Comparison of ENCODE assay signal across 9 cellular contexts in genomic region chr3:149180057-149180573, GRCh38. TPM values are rescaled to one million over a fixed set of nuclear protein-coding genes. Genes with fewer than 3 reads are reported as not detected.
DNase-seq lines count a peak whose midpoint lies in the region; ATAC-seq and TF ChIP-seq lines count a peak whose summit lies in the region.
"Had no signal": no experiment of that assay in that cellular context is flagged by ENCODE, and none has a peak within 500 bp of the region (broad histone marks: within the 10 kb centered on the region; RNA-seq: fewer than 3 reads in every experiment).

No MANE protein-coding gene starts in this region.

- peaks cover 4 to 74% (median 70%) of the 10 kb centered on the region in 4 donors for H3K36me3 ChIP-seq in liver (ENCODE audit: control insufficient read depth in 4 of 4, insufficient read depth in 3 of 4, low read depth in 1 of 4, low read length in 3 of 4)

- H3K27me3 ChIP-seq in liver (ENCODE audit: control insufficient read depth in 4 of 4, insufficient read depth in 4 of 4, low read length in 3 of 4) = no peaks in the 10 kb centered on the region

- DNase-seq in A172 (ENCODE audit: low spot score) (peak; percentile 99), LNCaP clone FGC (ENCODE audit: low read depth) (peak; percentile 63), cardiac fibroblast (ENCODE audit: low read depth in 2 of 2) (peak; percentile 100), SKM-1 (lab: John Stamatoyannopoulos, UW; ENCODE audit: unreplicated experiment) (no peak), NCI-H146 treated with DMSO at 0.1 percent for 48 hours (lab: John Stamatoyannopoulos, UW; ENCODE audit: unreplicated experiment) (no peak)
- no peak for DNase-seq in activated CD4-positive, alpha-beta T cell treated with anti-CD3 and anti-CD28 coated beads, Interleukin-2, amount 50 U/mL, for 1 hour
- DNase-seq: Karpas-422 had no signal

- peak overlapping the region; percentile 55 to 77 for H3K27ac ChIP-seq in liver (ENCODE audit: low read depth in 1 of 2, low read length in 2 of 2)

- H3K4me3 ChIP-seq in LNCaP clone FGC (ENCODE audit: low read depth, low read length) = no peak overlapping the region
- no peak overlapping the region for H3K4me3 ChIP-seq in cardiac fibroblast (replicated peaks in 1 of 2; ENCODE audit: low read depth in 2 of 2, low read length in 2 of 2)
- H3K4me3 ChIP-seq in liver (ENCODE audit: low read depth in 1 of 3, low read length in 3 of 3) = no peak overlapping the region

- no peak for ATAC-seq in activated CD4-positive, CD25-positive, alpha-beta regulatory T cell treated with anti-CD3 and anti-CD28 coated beads, Interleukin-2, amount 50 U/mL, for 24 hours

- no peaks in the 10 kb centered on the region for H3K4me1 ChIP-seq in liver (ENCODE audit: control insufficient read depth in 4 of 4, insufficient read depth in 4 of 4, low read length in 3 of 4)

- TF ChIP-seq CTCF in LNCaP clone FGC (IDR thresholded peaks at IDR 0.05; ENCODE audit: control insufficient read depth, extremely low read depth, insufficient read depth) = no peak
- TF ChIP-seq CTCF in cardiac fibroblast (IDR thresholded peaks at IDR 0.05; ENCODE audit: low read depth, low read length) = no peak
- no peak for TF ChIP-seq CTCF in liver (IDR thresholded peaks at IDR 0.05; ENCODE audit: low read depth, low read length, missing input control)

- 52% methylated on average over 7 of the region's 7 CpGs for WGBS in liver

- TF ChIP-seq RAD21 in liver (IDR thresholded peaks at IDR 0.05) = peak in 1 of 2 donors; percentile 6

- no peaks in the 10 kb centered on the region for H3K9me3 ChIP-seq in liver (ENCODE audit: control insufficient read depth in 4 of 4, low read length in 3 of 4)

- H3K9ac ChIP-seq in liver (ENCODE audit: low read depth in 1 of 2, low read length in 2 of 2) = no peak overlapping the region

TF ChIP-seq in liver, 16 proteins besides CTCF, POLR2A, EP300 and RAD21:
- peak in 1 of 2 donors; percentile 16 for TF ChIP-seq HNF4A (conservative IDR thresholded peaks at IDR 0.05)
- TF ChIP-seq NR2F2 (IDR thresholded peaks at IDR 0.05) = peak; percentile 59
- no peak for TF ChIP-seq ZBTB33 (IDR thresholded peaks at IDR 0.05)
- TF ChIP-seq JUND (IDR thresholded peaks at IDR 0.05) = peak; percentile 22 to 79
- no peak for TF ChIP-seq FOXA2 (IDR thresholded peaks at IDR 0.05)

RNA-seq across cellular contexts. Expression of gene CP, which starts 41.5 kb away (rescaled TPM):
- not detected in 2 replicates for total RNA-seq in A172 (2014; rRNA removed; shearing (Covaris generic))
- total RNA-seq in liver = 1,000 to 10,000 TPM; 1,260 to 1,748 TPM
- polyA plus RNA-seq in liver = 1,000 to 10,000 TPM in 1 of 2 donors, 100 to 1,000 TPM in 1; 565 to 1,294 TPM

RNA-seq across cellular contexts. Expression of gene HPS3, which starts 50.7 kb away (rescaled TPM):
- 39.3 and 42.0 TPM in 2 replicates for total RNA-seq in A172 (2014; rRNA removed; shearing (Covaris generic))
- 1 to 10 TPM; 6.5 to 9.9 TPM for total RNA-seq in liver
- 1 to 10 TPM; 4.4 to 8.9 TPM for polyA plus RNA-seq in liver

Comparison
In these comparisons a context has a peak if more than half of its experiments do, and no peak if none do; other contexts are left out.
1. DNase-seq: peak in A172 (single experiment), LNCaP clone FGC (single experiment) and cardiac fibroblast (2 of 2); none in SKM-1 (single experiment), NCI-H146 treated with DMSO at 0.1 percent for 48 hours (single experiment) and activated CD4-positive, alpha-beta T cell treated with anti-CD3 and anti-CD28 coated beads, Interleukin-2, amount 50 U/mL, for 1 hour (single experiment).
2. RNA of gene CP, which starts 41.5 kb away (total RNA-seq): 1,260 to 1,748 TPM in liver; not detected in A172; every median in the first group is over 1,000 times any median in the second.